In genomic region chr10:49634053-49634660, GRCh38 we compare ENCODE assay signal across 18 cellular contexts. TPM values are rescaled to one million over a fixed set of nuclear protein-coding genes. Genes with fewer than 3 reads are reported as not detected.
DNase-seq lines count a peak whose midpoint lies in the region; ATAC-seq and TF ChIP-seq lines count a peak whose summit lies in the region.
"Had no signal": no experiment of that assay in that cellular context is flagged by ENCODE, and none has a peak within 500 bp of the region (broad histone marks: within the 10 kb centered on the region; RNA-seq: fewer than 3 reads in every experiment).

No MANE protein-coding gene starts in this region.

- no peak overlapping the region for H3K9ac ChIP-seq in colonic mucosa (ENCODE audit: low read depth in 2 of 2, low read length in 2 of 2)

- H3K4me3 ChIP-seq in upper lobe of right lung (no peak overlapping the region), colonic mucosa (no peak overlapping the region)
- H3K4me3 ChIP-seq: MG63, SJSA1 had no signal

- H3K9me3 Mint-ChIP-seq in WTC11: no peaks in the 10 kb centered on the region
- no peaks in the 10 kb centered on the region for H3K9me3 Mint-ChIP-seq in osteocyte (ENCODE audit: unreplicated experiment)
- H3K9me3 Mint-ChIP-seq in activated CD8-positive, alpha-beta T cell treated with anti-CD3 and anti-CD28 coated beads, Interleukin-2, amount 10 ng/mL, durations not matched to agents 7 days and 5 days (ENCODE audit: insufficient read depth): no peaks in the 10 kb centered on the region
- H3K9me3 Mint-ChIP-seq: HFFc6 had no signal

- H3K4me1 ChIP-seq in upper lobe of right lung: no peaks in the 10 kb centered on the region
- H3K4me1 ChIP-seq in colonic mucosa: no peaks in the 10 kb centered on the region
- H3K4me1 ChIP-seq: SJSA1 had no signal

- H3K36me3 Mint-ChIP-seq in WTC11 (no peaks in the 10 kb centered on the region), osteocyte (ENCODE audit: unreplicated experiment) (no peaks in the 10 kb centered on the region)
- H3K36me3 Mint-ChIP-seq in activated CD8-positive, alpha-beta T cell treated with anti-CD3 and anti-CD28 coated beads, Interleukin-2, amount 10 ng/mL, durations not matched to agents 7 days and 5 days (ENCODE audit: low read depth): no peaks in the 10 kb centered on the region

- H3K27ac Mint-ChIP-seq in WTC11 (no peak overlapping the region), osteocyte (ENCODE audit: unreplicated experiment) (no peak overlapping the region)
- no peak overlapping the region for H3K27ac Mint-ChIP-seq in activated CD8-positive, alpha-beta T cell treated with anti-CD3 and anti-CD28 coated beads, Interleukin-2, amount 10 ng/mL, durations not matched to agents 7 days and 5 days
- H3K27ac Mint-ChIP-seq: HFFc6 had no signal

- peak; percentile 51 for DNase-seq in activated effector memory CD4-positive, alpha-beta T cell treated with anti-CD3 and anti-CD28 coated beads, Interleukin-2, amount 50 U/mL, for 16 hours
- DNase-seq in activated effector memory CD4-positive, alpha-beta T cell treated with Interleukin-2 at 50 U/mL for 16 hours: no peak
- peak; percentile 1 for DNase-seq in WTC11 (ENCODE audit: low spot score)
- DNase-seq in osteocyte (ENCODE audit: extremely low spot score, unreplicated experiment): peak; percentile 66
- peak; percentile 38 for DNase-seq in upper lobe of right lung
- DNase-seq in activated CD8-positive, alpha-beta T cell treated with anti-CD3 and anti-CD28 coated beads, Interleukin-2, amount 10 ng/mL, durations not matched to agents 7 days and 5 days: no peak
- DNase-seq in colonic mucosa: no peak
- DNase-seq in NCI-H2081 treated with DMSO at 0.1 percent for 48 hours (lab: John Stamatoyannopoulos, UW): no peak
- DNase-seq: COR-L47; HFFc6; IMR-90; Karpas-422; MG63; NK-92 treated with Interleukin-12 subunit alpha and Interleukin-12 subunit beta, amount 100 ng/mL, for 24 hours; RPMI8226 had no signal

- H3K4me1 Mint-ChIP-seq in WTC11: no peaks in the 10 kb centered on the region
- H3K4me1 Mint-ChIP-seq in osteocyte (ENCODE audit: unreplicated experiment): no peaks in the 10 kb centered on the region
- H3K4me1 Mint-ChIP-seq in activated CD8-positive, alpha-beta T cell treated with anti-CD3 and anti-CD28 coated beads, Interleukin-2, amount 10 ng/mL, durations not matched to agents 7 days and 5 days (ENCODE audit: low read depth): no peaks in the 10 kb centered on the region

- CTCF ChIA-PET in WTC11 (lab: Charles Lee): interaction anchor here (0.8 kb wide), 1 partner anchor 12 kb away, joined by 3 read pairs; no protein-coding TSS in a partner anchor
- CTCF ChIA-PET in activated CD8-positive, alpha-beta T cell treated with anti-CD3 and anti-CD28 coated beads, Interleukin-2, amount 10 ng/mL, durations not matched to agents 7 days and 5 days (lab: Charles Lee): no interaction called here

- H3K9me3 ChIP-seq in upper lobe of right lung: no peaks in the 10 kb centered on the region
- H3K9me3 ChIP-seq in colonic mucosa: no peaks in the 10 kb centered on the region
- H3K9me3 ChIP-seq: MG63, SJSA1 had no signal

- ATAC-seq in WTC11 (no peak), upper lobe of right lung (no peak)
- ATAC-seq in activated CD8-positive, alpha-beta T cell treated with anti-CD3 and anti-CD28 coated beads, Interleukin-2, amount 10 ng/mL, durations not matched to agents 7 days and 5 days: no peak

- H3K4me3 Mint-ChIP-seq in WTC11 (no peak overlapping the region), osteocyte (ENCODE audit: unreplicated experiment) (no peak overlapping the region)
- no peak overlapping the region for H3K4me3 Mint-ChIP-seq in activated CD8-positive, alpha-beta T cell treated with anti-CD3 and anti-CD28 coated beads, Interleukin-2, amount 10 ng/mL, durations not matched to agents 7 days and 5 days
- H3K4me3 Mint-ChIP-seq: HFFc6 had no signal

- POLR2A ChIA-PET in WTC11 (lab: Charles Lee): interaction anchor here (1.0 kb wide), 1 partner anchor 15 kb away, joined by 3 read pairs; no protein-coding TSS in a partner anchor
- POLR2A ChIA-PET in activated CD8-positive, alpha-beta T cell treated with anti-CD3 and anti-CD28 coated beads, Interleukin-2, amount 10 ng/mL, durations not matched to agents 7 days and 5 days (lab: Charles Lee): no interaction called here

- TF ChIP-seq CTCF in WTC11 (IDR thresholded peaks at IDR 0.05) (no peak), osteocyte (IDR thresholded peaks at IDR 0.05) (no peak), upper lobe of right lung (IDR thresholded peaks at IDR 0.05) (no peak), colonic mucosa (IDR thresholded peaks at IDR 0.05) (no peak)

- H3K27ac ChIP-seq in upper lobe of right lung (no peak overlapping the region), colonic mucosa (no peak overlapping the region)
- H3K27ac ChIP-seq: SJSA1 had no signal

- H3K36me3 ChIP-seq in upper lobe of right lung (no peaks in the 10 kb centered on the region), colonic mucosa (no peaks in the 10 kb centered on the region)
- H3K36me3 ChIP-seq: MG63, SJSA1 had no signal

- H3K27me3 Mint-ChIP-seq in WTC11 (ENCODE audit: low read depth): peaks cover 5% of the 10 kb centered on the region; the same call in 1 of the 2 replicates
- H3K27me3 Mint-ChIP-seq in osteocyte (ENCODE audit: unreplicated experiment): peaks cover 46% of the 10 kb centered on the region
- peaks cover 26% of the 10 kb centered on the region for H3K27me3 Mint-ChIP-seq in activated CD8-positive, alpha-beta T cell treated with anti-CD3 and anti-CD28 coated beads, Interleukin-2, amount 10 ng/mL, durations not matched to agents 7 days and 5 days (ENCODE audit: low read depth)

- intact Hi-C loops in upper lobe of right lung (cut with DNase I): no loop called here
- intact Hi-C loops in colonic mucosa (cut with DNase I): no loop called here

- H3K27me3 ChIP-seq in upper lobe of right lung: no peaks in the 10 kb centered on the region
- H3K27me3 ChIP-seq in colonic mucosa: no peaks in the 10 kb centered on the region

TF ChIP-seq in WTC11, 78 proteins besides CTCF, POLR2A, EP300 and RAD21 (continues in another document):
- TF ChIP-seq NFYB (CRISPR knock-in tag; conservative IDR thresholded peaks at IDR 0.05; ENCODE audit: low read depth): no peak
- TF ChIP-seq, protein P1, sequence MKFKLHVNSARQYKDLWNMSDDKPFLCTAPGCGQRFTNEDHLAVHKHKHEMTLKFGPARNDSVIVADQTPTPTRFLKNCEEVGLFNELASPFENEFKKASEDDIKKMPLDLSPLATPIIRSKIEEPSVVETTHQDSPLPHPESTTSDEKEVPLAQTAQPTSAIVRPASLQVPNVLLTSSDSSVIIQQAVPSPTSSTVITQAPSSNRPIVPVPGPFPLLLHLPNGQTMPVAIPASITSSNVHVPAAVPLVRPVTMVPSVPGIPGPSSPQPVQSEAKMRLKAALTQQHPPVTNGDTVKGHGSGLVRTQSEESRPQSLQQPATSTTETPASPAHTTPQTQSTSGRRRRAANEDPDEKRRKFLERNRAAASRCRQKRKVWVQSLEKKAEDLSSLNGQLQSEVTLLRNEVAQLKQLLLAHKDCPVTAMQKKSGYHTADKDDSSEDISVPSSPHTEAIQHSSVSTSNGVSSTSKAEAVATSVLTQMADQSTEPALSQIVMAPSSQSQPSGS (CRISPR knock-in tag; IDR thresholded peaks at IDR 0.05; ENCODE audit: borderline replicate concordance, low read depth): no peak
- TF ChIP-seq, protein P2, sequence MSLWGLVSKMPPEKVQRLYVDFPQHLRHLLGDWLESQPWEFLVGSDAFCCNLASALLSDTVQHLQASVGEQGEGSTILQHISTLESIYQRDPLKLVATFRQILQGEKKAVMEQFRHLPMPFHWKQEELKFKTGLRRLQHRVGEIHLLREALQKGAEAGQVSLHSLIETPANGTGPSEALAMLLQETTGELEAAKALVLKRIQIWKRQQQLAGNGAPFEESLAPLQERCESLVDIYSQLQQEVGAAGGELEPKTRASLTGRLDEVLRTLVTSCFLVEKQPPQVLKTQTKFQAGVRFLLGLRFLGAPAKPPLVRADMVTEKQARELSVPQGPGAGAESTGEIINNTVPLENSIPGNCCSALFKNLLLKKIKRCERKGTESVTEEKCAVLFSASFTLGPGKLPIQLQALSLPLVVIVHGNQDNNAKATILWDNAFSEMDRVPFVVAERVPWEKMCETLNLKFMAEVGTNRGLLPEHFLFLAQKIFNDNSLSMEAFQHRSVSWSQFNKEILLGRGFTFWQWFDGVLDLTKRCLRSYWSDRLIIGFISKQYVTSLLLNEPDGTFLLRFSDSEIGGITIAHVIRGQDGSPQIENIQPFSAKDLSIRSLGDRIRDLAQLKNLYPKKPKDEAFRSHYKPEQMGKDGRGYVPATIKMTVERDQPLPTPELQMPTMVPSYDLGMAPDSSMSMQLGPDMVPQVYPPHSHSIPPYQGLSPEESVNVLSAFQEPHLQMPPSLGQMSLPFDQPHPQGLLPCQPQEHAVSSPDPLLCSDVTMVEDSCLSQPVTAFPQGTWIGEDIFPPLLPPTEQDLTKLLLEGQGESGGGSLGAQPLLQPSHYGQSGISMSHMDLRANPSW (CRISPR knock-in tag; conservative IDR thresholded peaks at IDR 0.05; ENCODE audit: low read depth): no peak

RNA-seq across cellular contexts. Expression of gene CHAT, which starts 20.3 kb away (rescaled TPM):
- total RNA-seq in WTC11 (2021) (not detected in 3 replicates), osteocyte (not detected in 2 replicates), upper lobe of right lung (not detected), colonic mucosa (1 to 10 TPM in 1 of 2 donors, under 1 TPM in 1; 0.16 to 1.2 TPM)
- total RNA-seq in activated CD8-positive, alpha-beta T cell treated with anti-CD3 and anti-CD28 coated beads, Interleukin-2, amount 10 ng/mL, durations not matched to agents 7 days and 5 days: not detected
- total RNA-seq: HFFc6, IMR-90, OCI-LY7, SJSA1 had no signal

RNA-seq across cellular contexts. Expression of gene SLC18A3, which starts 24.0 kb away (rescaled TPM):
- 0.07 to 0.13 TPM (median 0.09 TPM) in 3 replicates for total RNA-seq in WTC11 (2021)
- total RNA-seq in osteocyte: 0.32 and 0.34 TPM in 2 replicates
- total RNA-seq in upper lobe of right lung: not detected
- total RNA-seq in activated CD8-positive, alpha-beta T cell treated with anti-CD3 and anti-CD28 coated beads, Interleukin-2, amount 10 ng/mL, durations not matched to agents 7 days and 5 days: not detected
- total RNA-seq in colonic mucosa: under 1 TPM in 1 of 2 donors, not detected in 1; 0.42 TPM
- total RNA-seq: HFFc6, IMR-90, OCI-LY7, SJSA1 had no signal

RNA-seq across cellular contexts. Expression of gene C10orf53, which starts 45.3 kb away (rescaled TPM):
- total RNA-seq in WTC11 (2021): not detected in 3 replicates
- not detected in 2 replicates for total RNA-seq in osteocyte
- not detected for total RNA-seq in upper lobe of right lung
- not detected for total RNA-seq in activated CD8-positive, alpha-beta T cell treated with anti-CD3 and anti-CD28 coated beads, Interleukin-2, amount 10 ng/mL, durations not matched to agents 7 days and 5 days
- total RNA-seq in colonic mucosa: not detected
- total RNA-seq: A673, HFFc6, IMR-90, OCI-LY7, SJSA1 had no signal

Comparison
In these comparisons a context has a peak if more than half of its experiments do, and no peak if none do; other contexts are left out.
1. DNase-seq: peak in activated effector memory CD4-positive, alpha-beta T cell treated with anti-CD3 and anti-CD28 coated beads, Interleukin-2, amount 50 U/mL, for 16 hours (single experiment), WTC11 (single experiment), osteocyte (single experiment) and upper lobe of right lung (single experiment); none in activated effector memory CD4-positive, alpha-beta T cell treated with Interleukin-2 at 50 U/mL for 16 hours (single experiment), activated CD8-positive, alpha-beta T cell treated with anti-CD3 and anti-CD28 coated beads, Interleukin-2, amount 10 ng/mL, durations not matched to agents 7 days and 5 days (single experiment), colonic mucosa (single experiment) and NCI-H2081 treated with DMSO at 0.1 percent for 48 hours (single experiment).